33 cellular contexts compared by ENCODE assay signal in genomic region chr14:25038044-25038668, GRCh38. TPM values are rescaled to one million over a fixed set of nuclear protein-coding genes. Genes with fewer than 3 reads are reported as not detected.
"Had no signal": no experiment of that assay in that cellular context is flagged by ENCODE, and none has a peak within 500 bp of the region (broad histone marks: within the 10 kb centered on the region; RNA-seq: fewer than 3 reads in every experiment).

No MANE protein-coding gene starts in this region.

- H3K36me3 ChIP-seq: ascending aorta, cardiac muscle cell, Peyer's patch, SJSA1, WERI-Rb-1 had no signal

- H3K27ac ChIP-seq: ascending aorta, cardiac muscle cell, KMS-11, Peyer's patch, SJSA1, WERI-Rb-1 had no signal

- H3K27me3 ChIP-seq: ascending aorta, cardiac muscle cell, Peyer's patch, SJSA1 had no signal

- H3K4me2 ChIP-seq: KMS-11 had no signal

- H3K27ac Mint-ChIP-seq: activated CD4-positive, alpha-beta T cell treated with anti-CD3 and anti-CD28 coated beads, Interleukin-2, amount 10 ng/mL, durations not matched to agents 24 days and 14 days; activated CD8-positive, alpha-beta T cell treated with anti-CD3 and anti-CD28 coated beads, Interleukin-2, amount 10 ng/mL, durations not matched to agents 7 days and 5 days; activated naive CD4-positive, alpha-beta T cell treated with anti-CD3 and anti-CD28 coated beads, Interleukin-2, amount 50 U/mL, for 24 hours; activated naive CD8-positive, alpha-beta T cell treated with anti-CD3 and anti-CD28 coated beads, Interleukin-2, amount 10 ng/mL, durations not matched to agents 7 days and 5 days; activated T-cell treated with anti-CD3 and anti-CD28 coated beads, Interleukin-2, amount 50 U/mL, for 24 hours; activated T-helper 2 cell treated with anti-CD3 and anti-CD28 coated beads, Interferon-gamma antibody, Interleukin-2, Interleukin-4, amounts not matched to agents 10 μg/mL and 5 μg/mL and 100 μg/mL, durations not matched to agents 14 hours and 24 hours and 36 hours had no signal

- DNase-seq: activated CD4-positive, alpha-beta T cell treated with anti-CD3 and anti-CD28 coated beads, Interleukin-2, amount 10 ng/mL, durations not matched to agents 24 days and 14 days; activated CD4-positive, alpha-beta T cell treated with anti-CD3 and anti-CD28 coated beads, Interleukin-2, amount 50 U/mL, for 48 hours; activated CD8-positive, alpha-beta T cell treated with anti-CD3 and anti-CD28 coated beads, Interleukin-2, amount 10 ng/mL, durations not matched to agents 7 days and 5 days; activated gamma-delta T cell; activated naive CD4-positive, alpha-beta T cell treated with Interleukin-2 at 50 U/mL for 16 hours; activated naive CD8-positive, alpha-beta T cell treated with anti-CD3 and anti-CD28 coated beads, Interleukin-2, amount 10 ng/mL, durations not matched to agents 7 days and 5 days; activated T-cell treated with anti-CD3 and anti-CD28 coated beads, Interleukin-2, amount 50 U/mL, for 24 hours; amygdala; MM.1S; MV-4-11; NCI-H1092; NCI-H1436 treated with DMSO at 0.1 percent for 48 hours; NCI-H1694 treated with DMSO at 0.1 percent for 48 hours; NCI-H2029; NCI-H510A; NCI-H526; NCI-H748 treated with DMSO at 0.1 percent for 48 hours; NK-92 treated with Interleukin-12 subunit alpha and Interleukin-12 subunit beta, amount 100 ng/mL, for 24 hours; PC-3; Peyer's patch; RPMI8226; SHP77 treated with DMSO at 0.1 percent for 48 hours; SW 1271; T-helper 1 cell; T1000; WERI-Rb-1 had no signal

- ATAC-seq: activated CD8-positive, alpha-beta T cell treated with anti-CD3 and anti-CD28 coated beads, Interleukin-2, amount 10 ng/mL, durations not matched to agents 7 days and 5 days; PC-3 had no signal

- H3K4me1 ChIP-seq: ascending aorta, SJSA1 had no signal

- H3K4me3 Mint-ChIP-seq: activated CD4-positive, alpha-beta T cell treated with anti-CD3 and anti-CD28 coated beads, Interleukin-2, amount 10 ng/mL, durations not matched to agents 24 days and 14 days; activated CD8-positive, alpha-beta T cell treated with anti-CD3 and anti-CD28 coated beads, Interleukin-2, amount 10 ng/mL, durations not matched to agents 7 days and 5 days; activated naive CD4-positive, alpha-beta T cell treated with anti-CD3 and anti-CD28 coated beads, Interleukin-2, amount 50 U/mL, for 24 hours; activated naive CD8-positive, alpha-beta T cell treated with anti-CD3 and anti-CD28 coated beads, Interleukin-2, amount 10 ng/mL, durations not matched to agents 7 days and 5 days; activated T-cell treated with anti-CD3 and anti-CD28 coated beads, Interleukin-2, amount 50 U/mL, for 24 hours had no signal

- H3K36me3 Mint-ChIP-seq: activated naive CD4-positive, alpha-beta T cell treated with anti-CD3 and anti-CD28 coated beads, Interleukin-2, amount 50 U/mL, for 24 hours; activated naive CD8-positive, alpha-beta T cell treated with anti-CD3 and anti-CD28 coated beads, Interleukin-2, amount 10 ng/mL, durations not matched to agents 7 days and 5 days had no signal

- H3K9me3 Mint-ChIP-seq: activated CD4-positive, alpha-beta T cell treated with anti-CD3 and anti-CD28 coated beads, Interleukin-2, amount 10 ng/mL, durations not matched to agents 24 days and 14 days; activated naive CD4-positive, alpha-beta T cell treated with anti-CD3 and anti-CD28 coated beads, Interleukin-2, amount 50 U/mL, for 24 hours; activated naive CD8-positive, alpha-beta T cell treated with anti-CD3 and anti-CD28 coated beads, Interleukin-2, amount 10 ng/mL, durations not matched to agents 7 days and 5 days; activated T-cell treated with anti-CD3 and anti-CD28 coated beads, Interleukin-2, amount 50 U/mL, for 24 hours; activated T-helper 2 cell treated with anti-CD3 and anti-CD28 coated beads, Interferon-gamma antibody, Interleukin-2, Interleukin-4, amounts not matched to agents 10 μg/mL and 5 μg/mL and 100 μg/mL, durations not matched to agents 14 hours and 24 hours and 36 hours had no signal

- H3K4me1 Mint-ChIP-seq: activated CD4-positive, alpha-beta T cell treated with anti-CD3 and anti-CD28 coated beads, Interleukin-2, amount 10 ng/mL, durations not matched to agents 24 days and 14 days; activated naive CD4-positive, alpha-beta T cell treated with anti-CD3 and anti-CD28 coated beads, Interleukin-2, amount 50 U/mL, for 24 hours; activated naive CD8-positive, alpha-beta T cell treated with anti-CD3 and anti-CD28 coated beads, Interleukin-2, amount 10 ng/mL, durations not matched to agents 7 days and 5 days had no signal

- H3K9me3 ChIP-seq: ascending aorta, Peyer's patch, SJSA1 had no signal

- H3K27me3 Mint-ChIP-seq: activated T-cell treated with anti-CD3 and anti-CD28 coated beads, Interleukin-2, amount 50 U/mL, for 24 hours had no signal

- H3K4me3 ChIP-seq: ascending aorta, cardiac muscle cell, Peyer's patch, SJSA1 had no signal

- H3K9ac ChIP-seq: KMS-11 had no signal

RNA-seq across cellular contexts. Expression of gene STXBP6, which starts 11.8 kb away (rescaled TPM):
- total RNA-seq: activated CD4-positive, alpha-beta T cell treated with anti-CD3 and anti-CD28 coated beads, Interleukin-2, amount 10 ng/mL, durations not matched to agents 24 days and 14 days; activated CD8-positive, alpha-beta T cell treated with anti-CD3 and anti-CD28 coated beads, Interleukin-2, amount 10 ng/mL, durations not matched to agents 7 days and 5 days; activated naive CD8-positive, alpha-beta T cell treated with anti-CD3 and anti-CD28 coated beads, Interleukin-2, amount 10 ng/mL, durations not matched to agents 7 days and 5 days; activated T-helper 2 cell treated with anti-CD3 and anti-CD28 coated beads, Interferon-gamma antibody, Interleukin-2, Interleukin-4, amounts not matched to agents 10 μg/mL and 5 μg/mL and 100 μg/mL, durations not matched to agents 14 hours and 24 hours and 36 hours; T-helper 2 cell treated with Interferon-gamma antibody and Interleukin-4, amounts not matched to agents 100 ng/mL and 5 ng/mL, for 36 hours had no signal
